ENCODE assay signal across 10 cellular contexts in the genomic region with DNA sequence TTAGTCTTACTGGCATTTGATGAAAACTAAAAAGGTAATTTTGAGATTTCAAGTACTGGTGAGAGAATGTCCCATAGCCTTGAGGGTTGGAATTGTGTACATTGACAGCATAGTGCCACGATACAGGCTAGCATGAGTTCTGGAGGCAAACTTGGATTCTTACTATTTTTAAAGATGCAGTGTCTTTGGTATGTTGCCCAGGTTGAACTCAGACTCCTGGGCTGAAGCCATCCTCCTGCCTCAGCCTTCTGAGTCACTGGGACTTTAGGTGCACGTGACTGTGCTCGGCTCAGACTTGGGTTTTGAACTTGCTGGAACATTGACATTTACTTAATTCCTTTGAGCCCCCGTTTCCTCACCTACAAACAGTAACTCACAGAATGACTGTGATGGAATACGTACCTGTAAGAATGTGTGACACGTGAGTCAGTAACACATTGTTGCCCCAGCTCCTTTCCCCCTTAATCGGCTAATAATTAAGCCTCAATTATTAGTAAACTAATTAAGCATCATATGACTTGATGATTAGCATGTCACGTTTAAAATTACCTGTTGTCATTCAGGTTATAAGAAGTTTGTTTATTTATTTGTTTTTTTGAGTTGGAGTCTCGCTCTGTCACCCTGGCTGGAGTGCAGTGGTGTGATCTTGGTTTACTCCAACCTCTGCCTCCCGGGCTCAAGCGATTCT. TPM values are rescaled to one million over a fixed set of nuclear protein-coding genes. Genes with fewer than 3 reads are reported as not detected.
DNase-seq lines count a peak whose midpoint lies in the region; ATAC-seq and TF ChIP-seq lines count a peak whose summit lies in the region.
"Had no signal": no experiment of that assay in that cellular context is flagged by ENCODE, and none has a peak within 500 bp of the region (broad histone marks: within the 10 kb centered on the region; RNA-seq: fewer than 3 reads in every experiment).

No MANE protein-coding gene starts in this region.

- no peaks in the 10 kb centered on the region for H3K9me3 ChIP-seq in ascending aorta
- no peaks in the 10 kb centered on the region for H3K9me3 ChIP-seq in tibial nerve

- peak overlapping the region; percentile 61 to 71 for H3K27ac ChIP-seq in ascending aorta
- H3K27ac ChIP-seq in tibial nerve = peak overlapping the region in 1 of 4 donors; percentile 11
- H3K27ac ChIP-seq: KMS-11 had no signal

- DNase-seq in activated T-cell treated with anti-CD3 and anti-CD28 coated beads for 24 hours (ENCODE audit: low read depth) (peak; percentile 23), activated T-cell treated with anti-CD3 and anti-CD28 coated beads for 4 hours (no peak), ascending aorta (ENCODE audit: low spot score in 2 of 2) (peak; percentile 46 to 89), iris pigment epithelial cell (ENCODE audit: low read depth) (peak; percentile 93), tibial nerve (ENCODE audit: low spot score in 2 of 2) (peak; percentile 18 to 58), GM19240 (ENCODE audit: insufficient read length, low spot score) (no peak), GOT3 (lab: John Stamatoyannopoulos, UW) (no peak)
- DNase-seq: small intestine had no signal

- no peaks in the 10 kb centered on the region for H3K36me3 ChIP-seq in ascending aorta
- H3K36me3 ChIP-seq in tibial nerve = no peaks in the 10 kb centered on the region

- H3K4me3 ChIP-seq in ascending aorta = peak overlapping the region; percentile 47 to 50
- peak overlapping the region in 1 of 4 donors; percentile 7 for H3K4me3 ChIP-seq in tibial nerve

- no peak for ATAC-seq in GM18520 (IDR thresholded peaks at IDR 0.05; ENCODE audit: unreplicated experiment)

- H3K27me3 ChIP-seq in ascending aorta = no peaks in the 10 kb centered on the region
- no peaks in the 10 kb centered on the region for H3K27me3 ChIP-seq in tibial nerve

- TF ChIP-seq CTCF in ascending aorta (IDR thresholded peaks at IDR 0.05) = no peak
- no peak for TF ChIP-seq CTCF in tibial nerve (IDR thresholded peaks at IDR 0.05)

- intact Hi-C loops in ascending aorta (cut with DNase I) = loop anchor here (1.0 to 10.0 kb wide), 2 partner anchors 10 to 453 kb away; partner anchors contain the start of genes DNAJB6 and LMBR1

- H3K4me1 ChIP-seq in ascending aorta (peaks cover 3 to 26% of the 10 kb centered on the region in 2 donors), tibial nerve (peaks cover 0 to 76% (median 19%) of the 10 kb centered on the region in 4 donors)

- TF ChIP-seq POLR2A in tibial nerve (IDR thresholded peaks at IDR 0.05) = no peak

- WGBS in tibial nerve, 2 donors = 82 to 84% methylated on average over 11 of the region's 11 CpGs

- TF ChIP-seq EP300 in tibial nerve (IDR thresholded peaks at IDR 0.05) = no peak

RNA-seq across cellular contexts. Expression of gene DNAJB6, which starts 10.6 kb away (rescaled TPM):
- 79.1 TPM for total RNA-seq in ascending aorta
- 100 to 1,000 TPM in 2 of 4 donors, 10 to 100 TPM in 2; 85.5 to 106 (median 96.9) TPM for total RNA-seq in tibial nerve

Comparison
In these comparisons a context has a peak if more than half of its experiments do, and no peak if none do; other contexts are left out.
1. DNase-seq: peak in activated T-cell treated with anti-CD3 and anti-CD28 coated beads for 24 hours (single experiment), ascending aorta (2 of 2), iris pigment epithelial cell (single experiment) and tibial nerve (2 of 2); none in activated T-cell treated with anti-CD3 and anti-CD28 coated beads for 4 hours (single experiment), GM19240 (single experiment) and GOT3 (single experiment).